Comparison of ENCODE assay signal across 1 cellular context in the genomic region with DNA sequence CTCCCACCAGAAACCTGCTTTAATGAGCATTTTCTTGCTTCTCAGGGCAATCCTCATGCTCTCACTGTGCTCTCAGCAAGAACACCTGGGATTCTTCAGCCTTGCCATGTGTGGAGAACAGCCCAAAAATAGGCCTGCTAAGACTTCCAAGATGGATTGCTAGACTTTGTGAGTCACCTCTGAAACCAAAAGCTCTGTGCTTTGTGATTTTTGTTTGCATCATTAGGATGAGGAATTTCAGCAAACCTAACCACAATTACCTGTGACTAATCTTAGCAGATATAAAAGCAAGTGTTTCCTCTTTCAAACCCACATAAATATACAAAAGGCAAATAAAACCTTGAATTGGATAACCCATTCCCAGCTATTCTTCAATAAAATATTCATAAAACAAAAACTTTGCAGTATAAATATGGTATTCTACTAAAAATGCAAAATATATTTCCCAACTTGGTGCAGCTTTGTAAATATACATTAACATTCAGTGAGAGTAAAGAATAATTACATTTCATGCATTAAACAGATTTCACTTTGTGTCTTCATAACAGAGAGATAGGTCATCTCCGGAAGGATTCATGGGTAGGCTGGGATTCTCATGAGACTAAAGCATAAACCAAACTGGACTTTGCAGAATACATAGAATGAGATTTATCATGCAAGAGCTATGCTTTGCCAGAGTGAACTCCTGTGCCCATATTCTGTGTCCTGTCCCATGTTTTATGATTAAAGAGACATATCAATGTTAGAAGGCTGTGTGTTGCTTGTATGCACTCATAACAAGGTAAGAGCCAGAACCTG.
TF ChIP-seq lines count a peak whose summit lies in the region.

No MANE protein-coding gene starts in this region.

TF ChIP-seq in HEK293, 187 proteins besides CTCF, POLR2A, EP300 and RAD21 (continued from another document and continues in another):
- TF ChIP-seq, protein P1, sequence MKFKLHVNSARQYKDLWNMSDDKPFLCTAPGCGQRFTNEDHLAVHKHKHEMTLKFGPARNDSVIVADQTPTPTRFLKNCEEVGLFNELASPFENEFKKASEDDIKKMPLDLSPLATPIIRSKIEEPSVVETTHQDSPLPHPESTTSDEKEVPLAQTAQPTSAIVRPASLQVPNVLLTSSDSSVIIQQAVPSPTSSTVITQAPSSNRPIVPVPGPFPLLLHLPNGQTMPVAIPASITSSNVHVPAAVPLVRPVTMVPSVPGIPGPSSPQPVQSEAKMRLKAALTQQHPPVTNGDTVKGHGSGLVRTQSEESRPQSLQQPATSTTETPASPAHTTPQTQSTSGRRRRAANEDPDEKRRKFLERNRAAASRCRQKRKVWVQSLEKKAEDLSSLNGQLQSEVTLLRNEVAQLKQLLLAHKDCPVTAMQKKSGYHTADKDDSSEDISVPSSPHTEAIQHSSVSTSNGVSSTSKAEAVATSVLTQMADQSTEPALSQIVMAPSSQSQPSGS (tag by site-specific recombination; IDR thresholded peaks at IDR 0.05; ENCODE audit: low read depth), result no peak
- TF ChIP-seq ZNF449 (tag by site-specific recombination; IDR thresholded peaks at IDR 0.05), result peak; percentile 44; the same call in 1 of the 2 replicates
- no peak for TF ChIP-seq ZBTB20 (tag by site-specific recombination; IDR thresholded peaks at IDR 0.05)
- peak; percentile 51 for TF ChIP-seq ZNF394 (tag by site-specific recombination; IDR thresholded peaks at IDR 0.05; ENCODE audit: borderline replicate concordance)
- TF ChIP-seq ZNF398 (tag by site-specific recombination; IDR thresholded peaks at IDR 0.05), result peak; percentile 26; the same call in 1 of the 2 replicates
- TF ChIP-seq ZNF473 (tag by site-specific recombination; IDR thresholded peaks at IDR 0.05), result no peak
- TF ChIP-seq ZNF19 (tag by site-specific recombination; IDR thresholded peaks at IDR 0.05; ENCODE audit: low read depth), result no peak
- TF ChIP-seq, protein P2, sequence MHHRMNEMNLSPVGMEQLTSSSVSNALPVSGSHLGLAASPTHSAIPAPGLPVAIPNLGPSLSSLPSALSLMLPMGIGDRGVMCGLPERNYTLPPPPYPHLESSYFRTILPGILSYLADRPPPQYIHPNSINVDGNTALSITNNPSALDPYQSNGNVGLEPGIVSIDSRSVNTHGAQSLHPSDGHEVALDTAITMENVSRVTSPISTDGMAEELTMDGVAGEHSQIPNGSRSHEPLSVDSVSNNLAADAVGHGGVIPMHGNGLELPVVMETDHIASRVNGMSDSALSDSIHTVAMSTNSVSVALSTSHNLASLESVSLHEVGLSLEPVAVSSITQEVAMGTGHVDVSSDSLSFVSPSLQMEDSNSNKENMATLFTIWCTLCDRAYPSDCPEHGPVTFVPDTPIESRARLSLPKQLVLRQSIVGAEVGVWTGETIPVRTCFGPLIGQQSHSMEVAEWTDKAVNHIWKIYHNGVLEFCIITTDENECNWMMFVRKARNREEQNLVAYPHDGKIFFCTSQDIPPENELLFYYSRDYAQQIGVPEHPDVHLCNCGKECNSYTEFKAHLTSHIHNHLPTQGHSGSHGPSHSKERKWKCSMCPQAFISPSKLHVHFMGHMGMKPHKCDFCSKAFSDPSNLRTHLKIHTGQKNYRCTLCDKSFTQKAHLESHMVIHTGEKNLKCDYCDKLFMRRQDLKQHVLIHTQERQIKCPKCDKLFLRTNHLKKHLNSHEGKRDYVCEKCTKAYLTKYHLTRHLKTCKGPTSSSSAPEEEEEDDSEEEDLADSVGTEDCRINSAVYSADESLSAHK (tag by site-specific recombination; IDR thresholded peaks at IDR 0.05), result 0 out of 2 replicates have a peak, but pooled peaks have one; percentile 15
- TF ChIP-seq ZBTB1 (tag by site-specific recombination; IDR thresholded peaks at IDR 0.05), result no peak
- TF ChIP-seq, protein P3, sequence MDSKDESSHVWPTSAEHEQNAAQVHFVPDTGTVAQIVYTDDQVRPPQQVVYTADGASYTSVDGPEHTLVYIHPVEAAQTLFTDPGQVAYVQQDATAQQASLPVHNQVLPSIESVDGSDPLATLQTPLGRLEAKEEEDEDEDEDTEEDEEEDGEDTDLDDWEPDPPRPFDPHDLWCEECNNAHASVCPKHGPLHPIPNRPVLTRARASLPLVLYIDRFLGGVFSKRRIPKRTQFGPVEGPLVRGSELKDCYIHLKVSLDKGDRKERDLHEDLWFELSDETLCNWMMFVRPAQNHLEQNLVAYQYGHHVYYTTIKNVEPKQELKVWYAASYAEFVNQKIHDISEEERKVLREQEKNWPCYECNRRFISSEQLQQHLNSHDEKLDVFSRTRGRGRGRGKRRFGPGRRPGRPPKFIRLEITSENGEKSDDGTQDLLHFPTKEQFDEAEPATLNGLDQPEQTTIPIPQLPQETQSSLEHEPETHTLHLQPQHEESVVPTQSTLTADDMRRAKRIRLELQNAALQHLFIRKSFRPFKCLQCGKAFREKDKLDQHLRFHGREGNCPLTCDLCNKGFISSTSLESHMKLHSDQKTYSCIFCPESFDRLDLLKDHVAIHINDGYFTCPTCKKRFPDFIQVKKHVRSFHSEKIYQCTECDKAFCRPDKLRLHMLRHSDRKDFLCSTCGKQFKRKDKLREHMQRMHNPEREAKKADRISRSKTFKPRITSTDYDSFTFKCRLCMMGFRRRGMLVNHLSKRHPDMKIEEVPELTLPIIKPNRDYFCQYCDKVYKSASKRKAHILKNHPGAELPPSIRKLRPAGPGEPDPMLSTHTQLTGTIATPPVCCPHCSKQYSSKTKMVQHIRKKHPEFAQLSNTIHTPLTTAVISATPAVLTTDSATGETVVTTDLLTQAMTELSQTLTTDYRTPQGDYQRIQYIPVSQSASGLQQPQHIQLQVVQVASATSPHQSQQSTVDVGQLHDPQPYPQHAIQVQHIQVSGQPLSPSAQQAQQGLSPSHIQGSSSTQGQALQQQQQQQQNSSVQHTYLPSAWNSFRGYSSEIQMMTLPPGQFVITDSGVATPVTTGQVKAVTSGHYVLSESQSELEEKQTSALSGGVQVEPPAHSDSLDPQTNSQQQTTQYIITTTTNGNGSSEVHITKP (tag by site-specific recombination; IDR thresholded peaks at IDR 0.05), result peak; percentile 20; the same call in 1 of the 2 replicates
- no peak for TF ChIP-seq ZNF707 (tag by site-specific recombination; IDR thresholded peaks at IDR 0.05)
- TF ChIP-seq ZNF350 (tag by site-specific recombination; IDR thresholded peaks at IDR 0.05), result no peak
- no peak for TF ChIP-seq ZNF221 (tag by site-specific recombination; IDR thresholded peaks at IDR 0.05; ENCODE audit: borderline replicate concordance)
- peak; percentile 48; the same call in 1 of the 2 replicates for TF ChIP-seq KLF10 (tag by site-specific recombination; IDR thresholded peaks at IDR 0.05)
- no peak for TF ChIP-seq ZNF626 (tag by site-specific recombination; IDR thresholded peaks at IDR 0.05)
- no peak for TF ChIP-seq ZSCAN18 (tag by site-specific recombination; IDR thresholded peaks at IDR 0.05)
- TF ChIP-seq, protein P4, sequence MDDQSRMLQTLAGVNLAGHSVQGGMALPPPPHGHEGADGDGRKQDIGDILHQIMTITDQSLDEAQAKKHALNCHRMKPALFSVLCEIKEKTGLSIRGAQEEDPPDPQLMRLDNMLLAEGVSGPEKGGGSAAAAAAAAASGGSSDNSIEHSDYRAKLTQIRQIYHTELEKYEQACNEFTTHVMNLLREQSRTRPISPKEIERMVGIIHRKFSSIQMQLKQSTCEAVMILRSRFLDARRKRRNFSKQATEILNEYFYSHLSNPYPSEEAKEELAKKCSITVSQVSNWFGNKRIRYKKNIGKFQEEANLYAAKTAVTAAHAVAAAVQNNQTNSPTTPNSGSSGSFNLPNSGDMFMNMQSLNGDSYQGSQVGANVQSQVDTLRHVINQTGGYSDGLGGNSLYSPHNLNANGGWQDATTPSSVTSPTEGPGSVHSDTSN (CRISPR knock-in tag; IDR thresholded peaks at IDR 0.05), result no peak
- TF ChIP-seq ZNF600 (tag by site-specific recombination; IDR thresholded peaks at IDR 0.05), result peak; percentile 34; the same call in 1 of the 2 replicates
- TF ChIP-seq ZNF133 (tag by site-specific recombination; IDR thresholded peaks at IDR 0.05), result no peak
- TF ChIP-seq MEIS1 (CRISPR knock-in tag; IDR thresholded peaks at IDR 0.05; ENCODE audit: borderline replicate concordance), result no peak
- no peak for TF ChIP-seq ZNF610 (tag by site-specific recombination; IDR thresholded peaks at IDR 0.05; ENCODE audit: borderline replicate concordance)
- no peak for TF ChIP-seq ZNF274 (IDR thresholded peaks at IDR 0.05; ENCODE audit: low read length)
- no peak for TF ChIP-seq ZNF274 (tag by site-specific recombination; IDR thresholded peaks at IDR 0.05; ENCODE audit: borderline replicate concordance)
- TF ChIP-seq ZNF223 (tag by site-specific recombination; IDR thresholded peaks at IDR 0.05), result no peak
- TF ChIP-seq ZNF155 (tag by site-specific recombination; IDR thresholded peaks at IDR 0.05), result no peak
- peak; percentile 94 for TF ChIP-seq ZNF366 (tag by site-specific recombination; conservative IDR thresholded peaks at IDR 0.05)
- TF ChIP-seq ZXDB (tag by site-specific recombination; IDR thresholded peaks at IDR 0.05), result peak; percentile 94
- peak; percentile 65; the same call in 1 of the 2 replicates for TF ChIP-seq ZNF24 (tag by site-specific recombination; IDR thresholded peaks at IDR 0.05)
- peak; percentile 7; the same call in 1 of the 2 replicates for TF ChIP-seq ZBTB44 (tag by site-specific recombination; IDR thresholded peaks at IDR 0.05)
- TF ChIP-seq ZBTB49 (tag by site-specific recombination; IDR thresholded peaks at IDR 0.05; ENCODE audit: low read depth), result no peak
- no peak for TF ChIP-seq ZNF169 (tag by site-specific recombination; IDR thresholded peaks at IDR 0.05)
- TF ChIP-seq ZNF571 (tag by site-specific recombination; IDR thresholded peaks at IDR 0.05), result no peak
- no peak for TF ChIP-seq ZNF561 (tag by site-specific recombination; IDR thresholded peaks at IDR 0.05; ENCODE audit: borderline replicate concordance)
- peak; percentile 65; the same call in 1 of the 2 replicates for TF ChIP-seq ZNF2 (tag by site-specific recombination; IDR thresholded peaks at IDR 0.05)
- TF ChIP-seq ZNF792 (tag by site-specific recombination; IDR thresholded peaks at IDR 0.05), result no peak
- TF ChIP-seq ZNF785 (tag by site-specific recombination; IDR thresholded peaks at IDR 0.05), result no peak
- no peak for TF ChIP-seq ZNF776 (tag by site-specific recombination; IDR thresholded peaks at IDR 0.05; ENCODE audit: borderline replicate concordance)
